ENCODE assay signal across 1 cellular context in genomic region chr16:58507195-58507962, GRCh38.
TF ChIP-seq lines count a peak whose summit lies in the region.

No MANE protein-coding gene starts in this region.

TF ChIP-seq in K562, 482 proteins besides CTCF, POLR2A, EP300 and RAD21:
- TF ChIP-seq CREB5 (CRISPR knock-in tag; IDR thresholded peaks at IDR 0.05) (no peak), ARNT (IDR thresholded peaks at IDR 0.05) (no peak), RCOR1 (IDR thresholded peaks at IDR 0.05; ENCODE audit: borderline replicate concordance in 1 of 2, low read depth in 2 of 2, low read length in 2 of 2) (no peak), RBM14 (IDR thresholded peaks at IDR 0.05; ENCODE audit: borderline replicate concordance, insufficient read depth, low read depth, low read length) (no peak), NR2C1 (IDR thresholded peaks at IDR 0.05) (no peak), NR2C1 (tag; IDR thresholded peaks at IDR 0.05) (no peak), ZNF280A (IDR thresholded peaks at IDR 0.05; ENCODE audit: low read depth, partially characterized antibody) (no peak), BHLHE40 (IDR thresholded peaks at IDR 0.05; ENCODE audit: low read length) (peak; percentile 74), POLR2G (IDR thresholded peaks at IDR 0.05; ENCODE audit: low read depth, low read length) (peak; percentile 25; the same call in 1 of the 2 replicates), PRDM10 (IDR thresholded peaks at IDR 0.05; ENCODE audit: partially characterized antibody) (peak; percentile 20), ZBTB49 (CRISPR knock-in tag; IDR thresholded peaks at IDR 0.05; ENCODE audit: borderline replicate concordance) (no peak), TCF3 (CRISPR knock-in tag; IDR thresholded peaks at IDR 0.05) (no peak), ZNF780A (CRISPR knock-in tag; IDR thresholded peaks at IDR 0.05) (no peak), ZNF609 (CRISPR knock-in tag; IDR thresholded peaks at IDR 0.05; ENCODE audit: borderline replicate concordance) (no peak), ZFP30 (CRISPR knock-in tag; IDR thresholded peaks at IDR 0.05; ENCODE audit: borderline replicate concordance) (no peak), ZNF76 (CRISPR knock-in tag; IDR thresholded peaks at IDR 0.05; ENCODE audit: borderline replicate concordance) (no peak), ZNF165 (CRISPR knock-in tag; IDR thresholded peaks at IDR 0.05; ENCODE audit: borderline replicate concordance) (no peak), ZBTB5 (IDR thresholded peaks at IDR 0.05) (no peak), TCF7L2 (IDR thresholded peaks at IDR 0.05; ENCODE audit: low read depth, low read length) (no peak), SPI1 (IDR thresholded peaks at IDR 0.05; ENCODE audit: borderline replicate concordance, low read depth, low read length) (peak; percentile 88), ZKSCAN8 (CRISPR knock-in tag; IDR thresholded peaks at IDR 0.05) (0 out of 2 replicates have a peak, but pooled peaks have one; percentile 52), ZBTB2 (IDR thresholded peaks at IDR 0.05) (no peak)
